In genomic region chr11:33734441-33735165, GRCh38 we compare ENCODE assay signal across 8 cellular contexts. TPM values are rescaled to one million over a fixed set of nuclear protein-coding genes. Genes with fewer than 3 reads are reported as not detected.
DNase-seq lines count a peak whose midpoint lies in the region; ATAC-seq and TF ChIP-seq lines count a peak whose summit lies in the region.

No MANE protein-coding gene starts in this region.

- intact Hi-C loops in CD8-positive, alpha-beta T cell (cut with DNase I, micrococcal nuclease) = no loop called here

- peaks cover 6% of the 10 kb centered on the region for H3K36me3 Mint-ChIP-seq in CD8-positive, alpha-beta T cell

- H3K4me1 ChIP-seq in CD8-positive, alpha-beta T cell (ENCODE audit: insufficient read depth, low read length) = peaks cover 11% of the 10 kb centered on the region

- peak overlapping the region; percentile 82 for H3K4me3 ChIP-seq in CD8-positive, alpha-beta T cell (ENCODE audit: low read depth, low read length)
- H3K4me3 ChIP-seq in coronary artery = peak overlapping the region; percentile 95

- POLR2A ChIA-PET in CD8-positive, alpha-beta T cell (lab: Charles Lee) = interaction anchor here (0.8 kb wide), 1 partner anchor 41 kb away, joined by 4 read pairs; no protein-coding TSS in a partner anchor

- H3K4me3 Mint-ChIP-seq in CD8-positive, alpha-beta T cell = peak overlapping the region; percentile 91

- CTCF ChIA-PET in CD8-positive, alpha-beta T cell (lab: Charles Lee) = interaction anchor here (2.0 kb wide), 1 partner anchor 8 kb away, joined by 7 read pairs; no protein-coding TSS in a partner anchor

- no peaks in the 10 kb centered on the region for H3K9me3 ChIP-seq in CD8-positive, alpha-beta T cell (ENCODE audit: low read length)

- DNase-seq in CD8-positive, alpha-beta T cell = no peak
- peak; percentile 54 for DNase-seq in NCI-H2029 treated with DMSO at 0.1 percent for 48 hours (lab: John Stamatoyannopoulos, UW)
- no peak for DNase-seq in coronary artery (ENCODE audit: low spot score)
- DNase-seq in midbrain (lab: John Stamatoyannopoulos, UW) = peak; percentile 47
- DNase-seq in LoVo (ENCODE audit: low spot score) = no peak
- DNase-seq in germinal center (ENCODE audit: low spot score) = no peak

- H3K36me3 ChIP-seq in CD8-positive, alpha-beta T cell (ENCODE audit: insufficient read depth, low read length) = no peaks in the 10 kb centered on the region

- ATAC-seq in CD8-positive, alpha-beta T cell = no peak
- no peak for ATAC-seq in GM19328 (IDR thresholded peaks at IDR 0.05; ENCODE audit: unreplicated experiment)
- no peak for ATAC-seq in HG03135 (IDR thresholded peaks at IDR 0.05; ENCODE audit: unreplicated experiment)

- no peaks in the 10 kb centered on the region for H3K9me3 Mint-ChIP-seq in CD8-positive, alpha-beta T cell

- TF ChIP-seq CTCF in CD8-positive, alpha-beta T cell (IDR thresholded peaks at IDR 0.05) = no peak
- TF ChIP-seq CTCF in coronary artery (IDR thresholded peaks at IDR 0.05) = no peak

- peaks cover 31% of the 10 kb centered on the region for H3K4me1 Mint-ChIP-seq in CD8-positive, alpha-beta T cell (ENCODE audit: low read depth)

- no peaks in the 10 kb centered on the region for H3K27me3 ChIP-seq in CD8-positive, alpha-beta T cell (ENCODE audit: insufficient read depth, low read length)

- peak overlapping the region; percentile 78 for H3K27ac Mint-ChIP-seq in CD8-positive, alpha-beta T cell

- H3K27ac ChIP-seq in CD8-positive, alpha-beta T cell (ENCODE audit: low read depth, low read length) = no peak overlapping the region
- H3K27ac ChIP-seq in coronary artery = peak overlapping the region; percentile 90 to 95

- H3K27me3 Mint-ChIP-seq in CD8-positive, alpha-beta T cell (ENCODE audit: low read depth) = no peaks in the 10 kb centered on the region

RNA-seq across cellular contexts. Expression of gene CD59, which starts 1.6 kb away (rescaled TPM):
- total RNA-seq in CD8-positive, alpha-beta T cell = 10 to 100 TPM; 31.0 to 34.5 TPM

RNA-seq across cellular contexts. Expression of gene C11orf91, which starts 34.0 kb away (rescaled TPM):
- under 1 TPM in 1 of 2 experiments, not detected in 1; 0.54 TPM for total RNA-seq in CD8-positive, alpha-beta T cell

RNA-seq across cellular contexts. Expression of gene FBXO3, which starts 39.7 kb away (rescaled TPM):
- 10 to 100 TPM; 54.8 to 55.4 TPM for total RNA-seq in CD8-positive, alpha-beta T cell

Comparison
In these comparisons a context has a peak if more than half of its experiments do, and no peak if none do; other contexts are left out.
1. DNase-seq: peak in NCI-H2029 treated with DMSO at 0.1 percent for 48 hours (single experiment) and midbrain (single experiment); none in CD8-positive, alpha-beta T cell (0 of 7), coronary artery (single experiment), LoVo (single experiment) and germinal center (single experiment).